Comparison of ENCODE assay signal across 13 cellular contexts in the genomic region with DNA sequence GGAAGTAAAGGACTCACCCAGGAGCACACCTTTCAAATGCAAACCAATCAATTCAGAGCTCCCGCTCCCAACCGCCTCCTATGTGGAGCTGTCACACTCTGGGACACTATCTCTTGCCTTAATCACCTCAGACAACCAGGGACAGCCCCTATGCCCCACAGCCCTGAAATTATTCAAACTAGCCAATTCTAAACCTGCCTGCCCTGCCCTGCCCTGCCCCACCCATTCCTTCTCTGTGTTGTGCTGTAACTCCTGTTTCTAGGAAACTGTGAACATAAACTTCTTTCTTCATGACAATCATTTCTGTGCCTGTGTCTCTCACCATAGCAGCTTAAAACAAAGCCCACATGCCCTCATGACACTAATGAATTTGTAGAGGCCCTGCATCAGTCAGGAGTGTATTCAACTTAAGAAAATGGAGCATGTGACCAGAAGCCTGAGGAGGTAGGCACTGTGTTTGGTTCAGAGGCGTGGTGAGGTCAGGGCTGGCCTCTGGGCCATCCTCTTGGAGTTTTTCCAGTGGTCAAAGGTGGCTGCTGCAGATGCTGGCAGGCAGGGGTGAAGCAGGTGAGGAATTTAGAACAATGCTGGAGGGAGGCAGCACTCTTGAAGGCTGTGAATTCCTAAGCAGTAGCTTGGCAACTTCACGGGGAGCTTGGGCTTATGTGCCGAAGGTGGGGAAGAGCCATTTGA.
A peak's percentile ranks its signal among the peaks of the same experiment; 100 is the strongest.
DNase-seq lines count a peak whose midpoint lies in the region; ATAC-seq and TF ChIP-seq lines count a peak whose summit lies in the region.
"Had no signal": no experiment of that assay in that cellular context is flagged by ENCODE, and none has a peak within 500 bp of the region (broad histone marks: within the 10 kb centered on the region; RNA-seq: fewer than 3 reads in every experiment).

No MANE protein-coding gene starts in this region.

- DNase-seq in stimulated activated CD4-positive, alpha-beta T cell treated with anti-CD3 and anti-CD28 coated beads, Interleukin-1b, Interleukin-23, amount 100 ng/mL, for 48 hours: peak; percentile 35
- DNase-seq in stimulated activated CD4-positive, alpha-beta T cell treated with anti-CD3 and anti-CD28 coated beads, Interleukin-4, amount 100 ng/mL, for 4 hours: no peak
- no peak for DNase-seq in activated naive CD8-positive, alpha-beta T cell treated with anti-CD3 and anti-CD28 coated beads, Interleukin-2, amount 10 ng/mL, durations not matched to agents 7 days and 5 days
- DNase-seq in right lobe of liver (peak; percentile 58 to 79 (median 78)), vagina (ENCODE audit: extremely low spot score in 2 of 2) (peak; percentile 64 to 79), Right ventricle myocardium inferior (ENCODE audit: missing footprints) (no peak), immature natural killer cell (no peak)
- DNase-seq: central memory CD4-positive, alpha-beta T cell; foreskin fibroblast; HCEC 1CT; MV-4-11; stimulated activated naive CD4-positive, alpha-beta T cell had no signal

- peak; percentile 16 for ATAC-seq in activated naive CD8-positive, alpha-beta T cell treated with anti-CD3 and anti-CD28 coated beads, Interleukin-2, amount 10 ng/mL, durations not matched to agents 7 days and 5 days (ENCODE audit: low read depth)
- ATAC-seq in right lobe of liver: peak; percentile 93 to 97 (median 95)
- no peak for ATAC-seq in HG02623 (IDR thresholded peaks at IDR 0.05; ENCODE audit: unreplicated experiment)
- no peak for ATAC-seq in Right ventricle myocardium inferior

- peaks cover 65% of the 10 kb centered on the region for H3K4me1 Mint-ChIP-seq in activated naive CD8-positive, alpha-beta T cell treated with anti-CD3 and anti-CD28 coated beads, Interleukin-2, amount 10 ng/mL, durations not matched to agents 7 days and 5 days
- H3K4me1 Mint-ChIP-seq in immature natural killer cell: peaks cover 14 to 16% of the 10 kb centered on the region in 2 donors

- no peaks in the 10 kb centered on the region for H3K27me3 ChIP-seq in right lobe of liver
- H3K27me3 ChIP-seq in vagina: no peaks in the 10 kb centered on the region

- no peaks in the 10 kb centered on the region for H3K27me3 Mint-ChIP-seq in activated naive CD8-positive, alpha-beta T cell treated with anti-CD3 and anti-CD28 coated beads, Interleukin-2, amount 10 ng/mL, durations not matched to agents 7 days and 5 days
- H3K27me3 Mint-ChIP-seq in immature natural killer cell (ENCODE audit: low read depth in 3 of 3): peaks cover 2 to 5% (median 2%) of the 10 kb centered on the region in 3 donors

- H3K4me1 ChIP-seq in right lobe of liver (peaks cover 0 to 12% (median 3%) of the 10 kb centered on the region in 4 donors), vagina (peaks cover 21% of the 10 kb centered on the region)

- H3K4me3 Mint-ChIP-seq in activated naive CD8-positive, alpha-beta T cell treated with anti-CD3 and anti-CD28 coated beads, Interleukin-2, amount 10 ng/mL, durations not matched to agents 7 days and 5 days: peak overlapping the region; percentile 17
- H3K4me3 Mint-ChIP-seq in immature natural killer cell: no peak overlapping the region

- no peaks in the 10 kb centered on the region for H3K9me3 Mint-ChIP-seq in activated naive CD8-positive, alpha-beta T cell treated with anti-CD3 and anti-CD28 coated beads, Interleukin-2, amount 10 ng/mL, durations not matched to agents 7 days and 5 days
- H3K9me3 Mint-ChIP-seq in immature natural killer cell: no peaks in the 10 kb centered on the region

- H3K9me3 ChIP-seq in right lobe of liver (no peaks in the 10 kb centered on the region), vagina (no peaks in the 10 kb centered on the region)

- POLR2A ChIA-PET in activated naive CD8-positive, alpha-beta T cell treated with anti-CD3 and anti-CD28 coated beads, Interleukin-2, amount 10 ng/mL, durations not matched to agents 7 days and 5 days (lab: Charles Lee): interaction anchor here (0.5 to 1.7 kb wide), 2 partner anchors 15 to 49 kb away, joined by 3 to 4 read pairs; no protein-coding TSS in a partner anchor

- H3K27ac ChIP-seq in right lobe of liver (peak overlapping the region in 1 of 3 donors; percentile 25), vagina (no peak overlapping the region)

- H3K36me3 ChIP-seq in right lobe of liver: no peaks in the 10 kb centered on the region
- no peaks in the 10 kb centered on the region for H3K36me3 ChIP-seq in vagina

- peaks cover 11% of the 10 kb centered on the region for H3K36me3 Mint-ChIP-seq in activated naive CD8-positive, alpha-beta T cell treated with anti-CD3 and anti-CD28 coated beads, Interleukin-2, amount 10 ng/mL, durations not matched to agents 7 days and 5 days
- no peaks in the 10 kb centered on the region for H3K36me3 Mint-ChIP-seq in immature natural killer cell

- 48% methylated on average over 3 of the region's 5 CpGs for WGBS in right lobe of liver (ENCODE audit: insufficient coverage, low coverage, low lambda C conversion rate, missing lambda C conversion rate)

- intact Hi-C loops in right lobe of liver (cut with DNase I) (no loop called here), vagina (cut with DNase I) (loop anchor here (2.0 kb wide), 1 partner anchor 41 kb away; no protein-coding TSS in a partner anchor), Right ventricle myocardium inferior (cut with DNase I) (no loop called here)

- TF ChIP-seq CTCF in right lobe of liver (IDR thresholded peaks at IDR 0.05) (no peak), vagina (IDR thresholded peaks at IDR 0.05) (no peak)

- H3K4me3 ChIP-seq in right lobe of liver (no peak overlapping the region), vagina (no peak overlapping the region)

- H3K27ac Mint-ChIP-seq in activated naive CD8-positive, alpha-beta T cell treated with anti-CD3 and anti-CD28 coated beads, Interleukin-2, amount 10 ng/mL, durations not matched to agents 7 days and 5 days: peak overlapping the region; percentile 83
- H3K27ac Mint-ChIP-seq in immature natural killer cell: peak overlapping the region in 2 of 6 donors; percentile 29 to 45

- TF ChIP-seq POLR2A in right lobe of liver (IDR thresholded peaks at IDR 0.05) (no peak), vagina (IDR thresholded peaks at IDR 0.05) (no peak)

Comparison
In these comparisons a context has a peak if more than half of its experiments do, and no peak if none do; other contexts are left out.
1. DNase-seq: peak in stimulated activated CD4-positive, alpha-beta T cell treated with anti-CD3 and anti-CD28 coated beads, Interleukin-1b, Interleukin-23, amount 100 ng/mL, for 48 hours (single experiment), right lobe of liver (3 of 3) and vagina (2 of 2); none in stimulated activated CD4-positive, alpha-beta T cell treated with anti-CD3 and anti-CD28 coated beads, Interleukin-4, amount 100 ng/mL, for 4 hours (0 of 2), activated naive CD8-positive, alpha-beta T cell treated with anti-CD3 and anti-CD28 coated beads, Interleukin-2, amount 10 ng/mL, durations not matched to agents 7 days and 5 days (single experiment), Right ventricle myocardium inferior (single experiment) and immature natural killer cell (0 of 3).
2. ATAC-seq: peak in activated naive CD8-positive, alpha-beta T cell treated with anti-CD3 and anti-CD28 coated beads, Interleukin-2, amount 10 ng/mL, durations not matched to agents 7 days and 5 days (single experiment) and right lobe of liver (4 of 4); none in HG02623 (single experiment) and Right ventricle myocardium inferior (single experiment).